ENCODE assay signal across 36 cellular contexts in the genomic region with DNA sequence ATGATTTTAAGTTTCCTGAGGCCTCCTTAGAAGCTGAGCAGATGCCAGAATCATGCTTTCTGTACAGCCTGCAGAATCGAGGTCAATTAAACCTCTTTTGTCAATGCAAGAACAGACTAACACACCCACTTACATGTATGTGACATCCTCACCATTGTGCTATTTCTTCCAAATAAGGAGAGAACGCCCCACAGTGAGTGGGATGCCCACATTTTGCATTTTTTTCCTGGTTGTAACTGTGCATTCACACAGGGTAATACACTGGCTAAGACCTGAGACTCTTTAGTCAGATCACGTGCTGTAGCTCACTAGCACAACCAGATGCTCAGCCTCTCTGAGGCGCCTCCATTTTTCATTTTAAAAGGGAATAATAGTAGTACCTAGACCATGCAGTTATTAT.
"Had no signal": no experiment of that assay in that cellular context is flagged by ENCODE, and none has a peak within 500 bp of the region (broad histone marks: within the 10 kb centered on the region; RNA-seq: fewer than 3 reads in every experiment).

No MANE protein-coding gene starts in this region.

- H3K9me3 ChIP-seq: MG63 had no signal

- H3K4me3 ChIP-seq: MG63 had no signal

- H3K27me3 ChIP-seq: MG63 had no signal

- H3K36me3 ChIP-seq: MG63 had no signal

- H3K27ac ChIP-seq: KMS-11 had no signal

- DNase-seq: Karpas-422, Kasumi-1, KBM-7, KG1, MG63, MM.1S, MV-4-11, NCI-H1048, NCI-H1092, NCI-H1092 treated with DMSO at 0.1 percent for 48 hours, NCI-H1105, NCI-H1105 treated with DMSO at 0.1 percent for 48 hours, NCI-H1417, NCI-H1417 treated with DMSO at 0.1 percent for 48 hours, NCI-H1436, NCI-H1436 treated with DMSO at 0.1 percent for 48 hours, NCI-H146, NCI-H1694, NCI-H1694 treated with DMSO at 0.1 percent for 48 hours, NCI-H187, NCI-H187 treated with DMSO at 0.1 percent for 48 hours, NCI-H1930, NCI-H2029, NCI-H2029 treated with DMSO at 0.1 percent for 48 hours, NCI-H2081, NCI-H2081 treated with DMSO at 0.1 percent for 48 hours, NCI-H2107, NCI-H2171, NCI-H2171 treated with DMSO at 0.1 percent for 48 hours, NCI-H2227 treated with DMSO at 0.1 percent for 48 hours, NCI-H226, NCI-H345, NCI-H446, NCI-H446 treated with DMSO at 0.1 percent for 48 hours, NCI-H510A had no signal
